Comparison of ENCODE assay signal across 8 cellular contexts in the genomic region with DNA sequence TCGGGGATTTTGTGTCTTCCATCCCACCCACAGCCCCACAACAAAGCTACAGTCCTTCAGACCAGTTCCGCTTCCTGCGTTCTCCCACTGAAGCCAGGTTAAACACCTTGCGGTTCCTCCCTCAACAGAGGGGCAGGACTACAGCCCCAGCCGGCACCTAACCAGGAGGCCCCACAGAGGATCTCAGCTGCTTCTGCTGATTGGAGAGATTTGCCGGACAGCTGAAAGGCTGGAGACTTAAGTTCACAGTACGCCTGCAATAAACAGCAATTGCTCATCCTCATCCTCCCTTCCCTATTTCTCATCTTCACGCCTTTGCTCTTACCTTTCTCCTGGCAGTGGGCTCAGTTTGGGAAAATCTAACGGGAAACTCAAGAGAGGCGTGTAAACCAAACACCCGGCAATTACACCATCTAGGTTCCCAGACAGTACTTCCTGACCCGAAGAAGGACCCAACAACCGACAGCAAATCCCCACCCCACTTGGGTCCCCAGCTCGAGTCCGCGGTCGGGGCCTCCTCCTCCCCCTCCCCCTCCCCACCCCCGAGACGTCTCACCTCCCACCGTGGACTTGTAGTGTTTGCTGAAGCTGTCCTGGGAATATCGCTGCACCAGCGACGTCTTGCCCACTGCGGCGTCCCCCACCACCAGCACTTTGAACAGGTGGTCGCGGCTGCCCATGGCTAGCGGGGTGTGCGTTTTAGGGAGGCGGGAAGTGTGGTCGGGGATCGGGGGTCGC. TPM values are rescaled to one million over a fixed set of nuclear protein-coding genes. Genes with fewer than 3 reads are reported as not detected.
A peak's percentile ranks its signal among the peaks of the same experiment; 100 is the strongest.
DNase-seq lines count a peak whose midpoint lies in the region; ATAC-seq and TF ChIP-seq lines count a peak whose summit lies in the region.

No MANE protein-coding gene starts in this region.

- POLR2A ChIA-PET in AG04450 (lab: Yijun Ruan, JAX) = interaction anchor here (0.6 to 1.4 kb wide), 3 partner anchors 25 to 35 kb away, joined by 6 to 7 read pairs (median 6); a partner anchor contains a TSS

- DNase-seq in AG04450 (ENCODE audit: low read depth, low spot score) (no peak), RKO (ENCODE audit: low spot score) (peak; percentile 11), COLO829 (ENCODE audit: low spot score) (no peak)

- H3K4me1 Mint-ChIP-seq in activated naive CD8-positive, alpha-beta T cell (ENCODE audit: low read depth) = peaks cover 56% of the 10 kb centered on the region

- H3K4me3 Mint-ChIP-seq in activated naive CD8-positive, alpha-beta T cell = peak overlapping the region; percentile 96

- H3K27me3 ChIP-seq in AG04450 (ENCODE audit: control insufficient read depth, insufficient read depth, low read length) (peaks cover 2% of the 10 kb centered on the region), skeletal muscle satellite cell (ENCODE audit: control insufficient read depth, insufficient read depth, low read length) (no peaks in the 10 kb centered on the region)

- H3K9me3 ChIP-seq in AG04450 (ENCODE audit: control insufficient read depth, insufficient read depth, low read length) (no peaks in the 10 kb centered on the region; the same call in 1 of the 2 replicates), skeletal muscle satellite cell (replicated peaks; ENCODE audit: low read length) (no peaks in the 10 kb centered on the region)

- CTCF ChIA-PET in AG04450 (lab: Charles Lee) = interaction anchor here (0.6 to 3.0 kb wide), 4 partner anchors 17 to 203 kb away, joined by 4 to 11 read pairs (median 5); no protein-coding TSS in a partner anchor

- H3K36me3 Mint-ChIP-seq in activated naive CD8-positive, alpha-beta T cell = no peaks in the 10 kb centered on the region

- no peaks in the 10 kb centered on the region for H3K36me3 ChIP-seq in skeletal muscle satellite cell (ENCODE audit: insufficient read depth, low read length)

- peak overlapping the region; percentile 78 for H3K9ac ChIP-seq in skeletal muscle satellite cell (ENCODE audit: low read depth, low read length)

- peak overlapping the region; percentile 87 for H3K4me2 ChIP-seq in skeletal muscle satellite cell (ENCODE audit: low read length)

- H3K27ac Mint-ChIP-seq in activated naive CD8-positive, alpha-beta T cell = peak overlapping the region; percentile 96

- H3K9me3 Mint-ChIP-seq in activated naive CD8-positive, alpha-beta T cell (ENCODE audit: low read depth) = no peaks in the 10 kb centered on the region

- peaks cover 14% of the 10 kb centered on the region for H3K4me1 ChIP-seq in skeletal muscle satellite cell (ENCODE audit: control insufficient read depth, insufficient read depth, low read length)

- peak; percentile 26 for ATAC-seq in GM19397 (IDR thresholded peaks at IDR 0.05; ENCODE audit: unreplicated experiment)
- ATAC-seq in GM18907 (IDR thresholded peaks at IDR 0.05; ENCODE audit: unreplicated experiment) = no peak

- no peaks in the 10 kb centered on the region for H3K27me3 Mint-ChIP-seq in activated naive CD8-positive, alpha-beta T cell

- TF ChIP-seq CTCF in AG04450 (IDR thresholded peaks at IDR 0.05; ENCODE audit: low read depth, low read length) = no peak

- H3K27ac ChIP-seq in AG04450 (ENCODE audit: low read depth, low read length) = peak overlapping the region; percentile 47

- H3K4me3 ChIP-seq in AG04450 (ENCODE audit: low read depth, low read length) = peak overlapping the region; percentile 97
- H3K4me3 ChIP-seq in iPS-11a (ENCODE audit: low read depth, low read length) = peak overlapping the region; percentile 67
- H3K4me3 ChIP-seq in skeletal muscle satellite cell (ENCODE audit: low read length) = peak overlapping the region; percentile 84

RNA-seq across cellular contexts. Expression of a gene that starts 0.8 kb away (rescaled TPM):
- polyA plus RNA-seq in AG04450 (2011; rRNA removed) = 13.8 and 14.6 TPM in 2 replicates
- 8.4 and 8.7 TPM in 2 replicates for polyA minus RNA-seq in AG04450 (2011; rRNA and poly(A)+ RNA removed)
- 14.6 and 16.7 TPM in 2 replicates for total RNA-seq in skeletal muscle satellite cell (2012; rRNA removed)

RNA-seq across cellular contexts. Expression of a gene that starts 24.5 kb away (rescaled TPM):
- 80.5 and 105 TPM in 2 replicates for polyA plus RNA-seq in AG04450 (2011; rRNA removed)
- polyA minus RNA-seq in AG04450 (2011; rRNA and poly(A)+ RNA removed) = 102 and 165 TPM in 2 replicates
- 111 and 159 TPM in 2 replicates for total RNA-seq in skeletal muscle satellite cell (2012; rRNA removed)

RNA-seq across cellular contexts. Expression of a gene that starts 38.6 kb away (rescaled TPM):
- polyA plus RNA-seq in AG04450 (2011; rRNA removed) = 23.9 and 29.0 TPM in 2 replicates
- 13.6 TPM in 2 replicates for polyA minus RNA-seq in AG04450 (2011; rRNA and poly(A)+ RNA removed)
- 14.4 and 16.7 TPM in 2 replicates for total RNA-seq in skeletal muscle satellite cell (2012; rRNA removed)
